In genomic region chr3:133506215-133506901, GRCh38 we compare ENCODE assay signal across 9 cellular contexts.
DNase-seq lines count a peak whose midpoint lies in the region; ATAC-seq, FAIRE-seq and TF ChIP-seq lines count a peak whose summit lies in the region.
"Had no signal": no experiment of that assay in that cellular context is flagged by ENCODE, and none has a peak within 500 bp of the region (broad histone marks: within the 10 kb centered on the region; RNA-seq: fewer than 3 reads in every experiment).

No MANE protein-coding gene starts in this region.

- no peaks in the 10 kb centered on the region for H3K9me3 ChIP-seq in thoracic aorta

- no peak for TF ChIP-seq CTCF in thoracic aorta (IDR thresholded peaks at IDR 0.05)

- no peak for FAIRE-seq in urothelium cell line (lab: Jason Lieb, UNC)

- peak overlapping the region; percentile 49 for H3K4me3 ChIP-seq in thoracic aorta
- H3K4me3 ChIP-seq: SK-N-MC had no signal

- peak; percentile 47 for DNase-seq in OCI-M1 (lab: John Stamatoyannopoulos, UW)
- peak; percentile 67 for DNase-seq in germinal center (ENCODE audit: low spot score)
- DNase-seq in thoracic aorta (ENCODE audit: low spot score), result no peak
- no peak for DNase-seq in NCI-H524 treated with DMSO at 0.1 percent for 48 hours (lab: John Stamatoyannopoulos, UW)
- DNase-seq in NCI-H2081 (lab: John Stamatoyannopoulos, UW), result no peak
- no peak for DNase-seq in urothelium cell line (ENCODE audit: low spot score)

- no peaks in the 10 kb centered on the region for H3K36me3 ChIP-seq in thoracic aorta

- no peaks in the 10 kb centered on the region for H3K27me3 ChIP-seq in thoracic aorta (replicated peaks; ENCODE audit: insufficient read depth)

- H3K27ac ChIP-seq in thoracic aorta, result peak overlapping the region in 1 of 2 donors; percentile 13
- H3K27ac ChIP-seq: SK-N-MC had no signal

- peaks cover 7 to 22% of the 10 kb centered on the region in 2 donors for H3K4me1 ChIP-seq in thoracic aorta (ENCODE audit: control insufficient read depth in 1 of 2, low read depth in 2 of 2)

- ATAC-seq in GM18868 (IDR thresholded peaks at IDR 0.05; ENCODE audit: unreplicated experiment) (peak; percentile 96), HG02610 (IDR thresholded peaks at IDR 0.05; ENCODE audit: unreplicated experiment) (peak; percentile 95), thoracic aorta (ENCODE audit: insufficient number of reproducible peaks, low FRiP score, low read depth) (no peak)

Comparison
In these comparisons a context has a peak if more than half of its experiments do, and no peak if none do; other contexts are left out.
1. DNase-seq: peak in OCI-M1 (single experiment) and germinal center (single experiment); none in thoracic aorta (single experiment), NCI-H524 treated with DMSO at 0.1 percent for 48 hours (single experiment), NCI-H2081 (0 of 2) and urothelium cell line (single experiment).